In the genomic region with DNA sequence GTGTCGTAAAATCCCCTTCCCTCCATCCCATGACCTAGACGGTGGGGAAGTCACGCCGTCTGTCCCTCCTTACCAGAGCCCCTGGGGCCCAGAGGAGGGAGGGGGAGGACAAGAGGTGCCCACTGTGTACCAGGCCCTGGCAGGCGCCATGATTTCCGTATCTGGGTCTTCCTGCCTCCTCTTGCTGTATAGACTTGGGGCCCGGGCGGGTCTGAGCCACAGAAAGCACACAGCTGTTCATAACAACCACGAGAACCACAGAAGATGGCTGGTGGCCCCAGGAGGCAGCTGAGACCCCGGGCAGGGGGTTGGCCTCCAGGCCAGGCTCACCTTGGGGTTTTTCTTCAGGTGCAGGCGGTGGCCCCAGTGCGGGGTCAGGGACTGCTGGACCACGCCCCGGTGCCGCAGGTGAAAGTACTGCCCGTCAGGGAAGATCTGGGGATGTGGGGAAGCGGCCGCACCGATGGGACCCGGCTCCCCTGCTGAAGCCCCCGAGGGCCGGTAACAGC, we compare ENCODE assay signal across 8 cellular contexts. TPM values are rescaled to one million over a fixed set of nuclear protein-coding genes. Genes with fewer than 3 reads are reported as not detected.
A peak's percentile ranks its signal among the peaks of the same experiment; 100 is the strongest.
DNase-seq lines count a peak whose midpoint lies in the region; ATAC-seq and TF ChIP-seq lines count a peak whose summit lies in the region.

No MANE protein-coding gene starts in this region.

- H3K27ac Mint-ChIP-seq in naive thymus-derived CD8-positive, alpha-beta T cell = peak overlapping the region in 8 of 10 donors; percentile 8 to 85 (median 48)

- H3K4me3 ChIP-seq in AG09309 (ENCODE audit: control insufficient read depth, low read depth, low read length) (peak overlapping the region; percentile 53), LNCaP clone FGC (ENCODE audit: low read depth, low read length) (peak overlapping the region; percentile 69), duodenal mucosa (ENCODE audit: low read depth in 1 of 2, low read length in 2 of 2) (peak overlapping the region; percentile 64)

- DNase-seq in AG09309 (ENCODE audit: low read depth) = no peak
- DNase-seq in LNCaP clone FGC (ENCODE audit: low read depth) = no peak
- peak in 1 of 10 donors; percentile 40 for DNase-seq in naive thymus-derived CD8-positive, alpha-beta T cell
- no peak for DNase-seq in COLO829 (ENCODE audit: low spot score)
- no peak for DNase-seq in KBM-7

- no peaks in the 10 kb centered on the region for H3K27me3 Mint-ChIP-seq in naive thymus-derived CD8-positive, alpha-beta T cell

- ATAC-seq in naive thymus-derived CD8-positive, alpha-beta T cell = no peak
- ATAC-seq in GM21619 (IDR thresholded peaks at IDR 0.05; ENCODE audit: unreplicated experiment) = no peak
- ATAC-seq in GM21381 (IDR thresholded peaks at IDR 0.05; ENCODE audit: unreplicated experiment) = no peak

- H3K36me3 Mint-ChIP-seq in naive thymus-derived CD8-positive, alpha-beta T cell = no peaks in the 10 kb centered on the region

- in situ Hi-C loops in KBM-7 (cut with MboI; ENCODE audit: low pct_unique_long_range_greater_than_20kb, low sequenced_read_pairs) = no loop called here

- peaks cover 26 to 32% of the 10 kb centered on the region in 2 donors for H3K4me1 ChIP-seq in duodenal mucosa (ENCODE audit: control insufficient read depth in 1 of 2, insufficient read depth in 2 of 2, low read length in 2 of 2)

- no peaks in the 10 kb centered on the region for H3K9me3 Mint-ChIP-seq in naive thymus-derived CD8-positive, alpha-beta T cell

- H3K27me3 ChIP-seq in duodenal mucosa (ENCODE audit: control insufficient read depth in 1 of 2, insufficient read depth in 2 of 2, low read length in 2 of 2) = no peaks in the 10 kb centered on the region

- H3K9me3 ChIP-seq in duodenal mucosa (ENCODE audit: control insufficient read depth in 1 of 2, low read length in 2 of 2) = no peaks in the 10 kb centered on the region

- no peak overlapping the region for H3K27ac ChIP-seq in duodenal mucosa (ENCODE audit: low read depth, low read length)

- peak overlapping the region; percentile 21 to 75 for H3K9ac ChIP-seq in duodenal mucosa (ENCODE audit: low read depth in 1 of 2, low read length in 2 of 2)

- peak overlapping the region; percentile 65 to 85 (median 74) for H3K4me3 Mint-ChIP-seq in naive thymus-derived CD8-positive, alpha-beta T cell

- POLR2A ChIA-PET in naive thymus-derived CD8-positive, alpha-beta T cell (lab: Charles Lee) = interaction anchor here (0.6 to 2.2 kb wide), 7 partner anchors 14 to 468 kb away, joined by 3 to 10 read pairs (median 4); no protein-coding TSS in a partner anchor

- no peak for TF ChIP-seq CTCF in AG09309 (IDR thresholded peaks at IDR 0.05; ENCODE audit: control insufficient read depth, insufficient read depth, low read depth, low read length, missing control alignments)
- TF ChIP-seq CTCF in LNCaP clone FGC (IDR thresholded peaks at IDR 0.05; ENCODE audit: control insufficient read depth, extremely low read depth, insufficient read depth) = no peak

- no peaks in the 10 kb centered on the region for H3K36me3 ChIP-seq in duodenal mucosa (ENCODE audit: control insufficient read depth in 1 of 2, insufficient read depth in 2 of 2, low read length in 2 of 2)

- peaks cover 8 to 22% (median 15%) of the 10 kb centered on the region in 4 donors for H3K4me1 Mint-ChIP-seq in naive thymus-derived CD8-positive, alpha-beta T cell

RNA-seq across cellular contexts. Expression of a gene that starts 0.6 kb away (rescaled TPM):
- 10 to 100 TPM; 11.1 to 12.0 TPM for total RNA-seq in naive thymus-derived CD8-positive, alpha-beta T cell
- polyA plus RNA-seq in naive thymus-derived CD8-positive, alpha-beta T cell = 1 to 10 TPM in 2 of 3 donors, under 1 TPM in 1; 0.35 to 1.3 (median 1.2) TPM

RNA-seq across cellular contexts. Expression of a gene that starts 1.5 kb away (rescaled TPM):
- total RNA-seq in naive thymus-derived CD8-positive, alpha-beta T cell = 1 to 10 TPM; 4.8 to 4.9 TPM
- polyA plus RNA-seq in naive thymus-derived CD8-positive, alpha-beta T cell = 1 to 10 TPM; 4.7 to 7.7 (median 6.0) TPM

RNA-seq across cellular contexts. Expression of a gene that starts 10.5 kb away (rescaled TPM):
- 10 to 100 TPM; 58.3 to 59.7 TPM for total RNA-seq in naive thymus-derived CD8-positive, alpha-beta T cell
- 10 to 100 TPM; 31.3 to 50.3 (median 32.5) TPM for polyA plus RNA-seq in naive thymus-derived CD8-positive, alpha-beta T cell

RNA-seq across cellular contexts. Expression of a gene that starts 23.3 kb away (rescaled TPM):
- 1 to 10 TPM; 2.5 to 4.5 TPM for total RNA-seq in naive thymus-derived CD8-positive, alpha-beta T cell
- 1 to 10 TPM in 2 of 3 donors, under 1 TPM in 1; 0.47 to 2.9 (median 1.7) TPM for polyA plus RNA-seq in naive thymus-derived CD8-positive, alpha-beta T cell

RNA-seq across cellular contexts. Expression of a gene that starts 34.4 kb away (rescaled TPM):
- total RNA-seq in naive thymus-derived CD8-positive, alpha-beta T cell = not detected
- polyA plus RNA-seq in naive thymus-derived CD8-positive, alpha-beta T cell = not detected
